ENCODE assay signal across 1 cellular context in the genomic region with DNA sequence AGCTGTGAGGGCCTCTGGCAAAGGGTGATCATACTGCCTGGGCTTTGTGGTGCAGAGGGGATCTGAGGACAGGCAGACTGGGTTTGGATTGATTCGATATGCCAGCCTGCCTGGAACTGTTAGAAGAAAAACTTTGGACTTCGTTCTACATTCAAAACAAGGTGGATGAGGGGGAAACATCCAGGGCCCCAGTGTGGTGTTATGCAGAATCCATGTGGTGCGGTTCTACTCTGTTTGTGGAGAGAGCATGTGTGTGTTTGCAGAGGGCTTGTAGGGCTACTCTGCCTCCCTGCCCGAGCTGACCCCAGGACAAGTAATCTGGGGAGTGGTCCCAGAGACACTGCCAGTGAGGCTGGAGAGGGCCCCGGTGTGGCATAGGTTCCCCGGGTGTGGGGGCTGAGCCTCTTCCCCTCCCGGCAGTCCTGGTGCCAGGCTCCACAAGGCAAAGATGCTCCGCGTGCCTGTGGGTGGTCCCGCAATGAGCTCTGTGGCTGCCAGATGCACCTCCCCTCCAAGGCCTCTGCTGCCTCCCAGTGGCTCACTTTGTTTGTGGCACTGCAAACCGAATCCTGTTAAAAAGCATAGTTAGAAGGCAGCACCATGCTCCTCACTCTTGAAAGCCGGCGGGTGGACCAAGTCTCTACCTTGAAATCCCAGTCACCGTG.
TF ChIP-seq lines count a peak whose summit lies in the region.

No MANE protein-coding gene starts in this region.

TF ChIP-seq in H1, 55 proteins besides CTCF, POLR2A, EP300 and RAD21 (continued from another document):
- TF ChIP-seq, protein P1, sequence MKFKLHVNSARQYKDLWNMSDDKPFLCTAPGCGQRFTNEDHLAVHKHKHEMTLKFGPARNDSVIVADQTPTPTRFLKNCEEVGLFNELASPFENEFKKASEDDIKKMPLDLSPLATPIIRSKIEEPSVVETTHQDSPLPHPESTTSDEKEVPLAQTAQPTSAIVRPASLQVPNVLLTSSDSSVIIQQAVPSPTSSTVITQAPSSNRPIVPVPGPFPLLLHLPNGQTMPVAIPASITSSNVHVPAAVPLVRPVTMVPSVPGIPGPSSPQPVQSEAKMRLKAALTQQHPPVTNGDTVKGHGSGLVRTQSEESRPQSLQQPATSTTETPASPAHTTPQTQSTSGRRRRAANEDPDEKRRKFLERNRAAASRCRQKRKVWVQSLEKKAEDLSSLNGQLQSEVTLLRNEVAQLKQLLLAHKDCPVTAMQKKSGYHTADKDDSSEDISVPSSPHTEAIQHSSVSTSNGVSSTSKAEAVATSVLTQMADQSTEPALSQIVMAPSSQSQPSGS (IDR thresholded peaks at IDR 0.05; ENCODE audit: low read length), result no peak
TF ChIP-seq in H1: peak in this region for 6.
